23 cellular contexts compared by ENCODE assay signal in genomic region chr16:88616736-88617135, GRCh38. TPM values are rescaled to one million over a fixed set of nuclear protein-coding genes. Genes with fewer than 3 reads are reported as not detected.
DNase-seq lines count a peak whose midpoint lies in the region; ATAC-seq and TF ChIP-seq lines count a peak whose summit lies in the region.
"Had no signal": no experiment of that assay in that cellular context is flagged by ENCODE, and none has a peak within 500 bp of the region (broad histone marks: within the 10 kb centered on the region; RNA-seq: fewer than 3 reads in every experiment).

No MANE protein-coding gene starts in this region.

- H3K9me3 Mint-ChIP-seq in activated naive CD4-positive, alpha-beta T cell treated with anti-CD3 and anti-CD28 coated beads, Interleukin-2, amount 10 ng/mL, durations not matched to agents 7 days and 5 days, result no peaks in the 10 kb centered on the region
- H3K9me3 Mint-ChIP-seq in activated naive CD4-positive, alpha-beta T cell treated with anti-CD3 and anti-CD28 coated beads for 36 hours, result no peaks in the 10 kb centered on the region
- H3K9me3 Mint-ChIP-seq in stimulated activated effector memory CD8-positive, alpha-beta T cell treated with anti-CD3 and anti-CD28 coated beads, Interleukin-12 subunit alpha, Interleukin-12 subunit beta, amount 100 ng/mL, for 72 hours, result no peaks in the 10 kb centered on the region
- H3K9me3 Mint-ChIP-seq: memory B cell had no signal

- H3K4me3 ChIP-seq in HUES48 (ENCODE audit: low read depth, low read length) (no peak overlapping the region), osteoblast (ENCODE audit: insufficient read depth, low read length) (no peak overlapping the region), vagina (no peak overlapping the region)
- H3K4me3 ChIP-seq: upper lobe of left lung had no signal

- H3K36me3 Mint-ChIP-seq in activated naive CD4-positive, alpha-beta T cell treated with anti-CD3 and anti-CD28 coated beads, Interleukin-2, amount 10 ng/mL, durations not matched to agents 7 days and 5 days, result peaks cover 32% of the 10 kb centered on the region
- H3K36me3 Mint-ChIP-seq in activated naive CD4-positive, alpha-beta T cell treated with anti-CD3 and anti-CD28 coated beads for 36 hours (ENCODE audit: low read depth), result peaks cover 15% of the 10 kb centered on the region
- peaks cover 79% of the 10 kb centered on the region for H3K36me3 Mint-ChIP-seq in stimulated activated effector memory CD8-positive, alpha-beta T cell treated with anti-CD3 and anti-CD28 coated beads, Interleukin-12 subunit alpha, Interleukin-12 subunit beta, amount 100 ng/mL, for 72 hours

- H3K36me3 ChIP-seq in HUES48 (ENCODE audit: control insufficient read depth, insufficient read depth, low read length) (peaks cover 32% of the 10 kb centered on the region), osteoblast (ENCODE audit: insufficient read depth, low read length) (peaks cover 1% of the 10 kb centered on the region), vagina (no peaks in the 10 kb centered on the region)

- peaks cover 24% of the 10 kb centered on the region for H3K4me1 Mint-ChIP-seq in activated naive CD4-positive, alpha-beta T cell treated with anti-CD3 and anti-CD28 coated beads, Interleukin-2, amount 10 ng/mL, durations not matched to agents 7 days and 5 days
- peaks cover 10% of the 10 kb centered on the region for H3K4me1 Mint-ChIP-seq in activated naive CD4-positive, alpha-beta T cell treated with anti-CD3 and anti-CD28 coated beads for 36 hours (ENCODE audit: low read depth)
- peaks cover 62% of the 10 kb centered on the region for H3K4me1 Mint-ChIP-seq in stimulated activated effector memory CD8-positive, alpha-beta T cell treated with anti-CD3 and anti-CD28 coated beads, Interleukin-12 subunit alpha, Interleukin-12 subunit beta, amount 100 ng/mL, for 72 hours

- H3K27me3 Mint-ChIP-seq in activated naive CD4-positive, alpha-beta T cell treated with anti-CD3 and anti-CD28 coated beads, Interleukin-2, amount 10 ng/mL, durations not matched to agents 7 days and 5 days, result no peaks in the 10 kb centered on the region
- no peaks in the 10 kb centered on the region for H3K27me3 Mint-ChIP-seq in activated naive CD4-positive, alpha-beta T cell treated with anti-CD3 and anti-CD28 coated beads for 36 hours (ENCODE audit: low read depth)
- H3K27me3 Mint-ChIP-seq: memory B cell had no signal

- H3K9me3 ChIP-seq in HUES48 (ENCODE audit: control insufficient read depth, insufficient read depth, low read length) (no peaks in the 10 kb centered on the region), osteoblast (ENCODE audit: low read depth, low read length) (no peaks in the 10 kb centered on the region), vagina (no peaks in the 10 kb centered on the region)
- H3K9me3 ChIP-seq: upper lobe of left lung had no signal

- no peak for DNase-seq in activated naive CD4-positive, alpha-beta T cell treated with anti-CD3 and anti-CD28 coated beads, Interleukin-2, amount 10 ng/mL, durations not matched to agents 7 days and 5 days
- no peak for DNase-seq in activated naive CD4-positive, alpha-beta T cell treated with anti-CD3 and anti-CD28 coated beads for 36 hours
- DNase-seq in left colon (no peak), osteoblast (ENCODE audit: insufficient read length, low spot score, missing footprints) (no peak), vagina (ENCODE audit: extremely low spot score in 2 of 2) (no peak)
- DNase-seq in stimulated activated effector memory CD8-positive, alpha-beta T cell treated with anti-CD3 and anti-CD28 coated beads, Interleukin-12 subunit alpha, Interleukin-12 subunit beta, amount 100 ng/mL, for 72 hours (ENCODE audit: low spot score in 2 of 2), result no peak
- DNase-seq: activated CD8-positive, alpha-beta memory T cell treated with anti-CD3 and anti-CD28 coated beads, Interleukin-2, amount 50 U/mL, for 4 hours; activated naive CD4-positive, alpha-beta T cell treated with anti-CD3 and anti-CD28 coated beads, Interleukin-2, amount 50 U/mL, for 16 hours; hypothalamus; kidney; right cardiac atrium; stimulated activated naive CD4-positive, alpha-beta T cell; T-helper 9 cell had no signal

- H3K4me2 ChIP-seq in osteoblast (ENCODE audit: insufficient read depth, low read length), result no peak overlapping the region

- H3K27ac Mint-ChIP-seq in activated naive CD4-positive, alpha-beta T cell treated with anti-CD3 and anti-CD28 coated beads, Interleukin-2, amount 10 ng/mL, durations not matched to agents 7 days and 5 days, result peak overlapping the region; percentile 9
- no peak overlapping the region for H3K27ac Mint-ChIP-seq in activated naive CD4-positive, alpha-beta T cell treated with anti-CD3 and anti-CD28 coated beads for 36 hours
- peak overlapping the region; percentile 93 for H3K27ac Mint-ChIP-seq in stimulated activated effector memory CD8-positive, alpha-beta T cell treated with anti-CD3 and anti-CD28 coated beads, Interleukin-12 subunit alpha, Interleukin-12 subunit beta, amount 100 ng/mL, for 72 hours
- H3K27ac Mint-ChIP-seq: memory B cell had no signal

- intact Hi-C loops in activated naive CD4-positive, alpha-beta T cell treated with anti-CD3 and anti-CD28 coated beads for 36 hours (cut with micrococcal nuclease), result no loop called here
- intact Hi-C loops in left colon (cut with DNase I, micrococcal nuclease), result no loop called here
- intact Hi-C loops in vagina (cut with DNase I), result no loop called here

- peaks cover 50% of the 10 kb centered on the region for H3K79me2 ChIP-seq in osteoblast (ENCODE audit: insufficient read depth, low read length)

- TF ChIP-seq CTCF in osteoblast (IDR thresholded peaks at IDR 0.05; ENCODE audit: extremely low read depth, low read depth, low read length), result no peak
- no peak for TF ChIP-seq CTCF in vagina (IDR thresholded peaks at IDR 0.05)

- no peak overlapping the region for H3K4me3 Mint-ChIP-seq in activated naive CD4-positive, alpha-beta T cell treated with anti-CD3 and anti-CD28 coated beads, Interleukin-2, amount 10 ng/mL, durations not matched to agents 7 days and 5 days
- no peak overlapping the region for H3K4me3 Mint-ChIP-seq in activated naive CD4-positive, alpha-beta T cell treated with anti-CD3 and anti-CD28 coated beads for 36 hours
- no peak overlapping the region for H3K4me3 Mint-ChIP-seq in stimulated activated effector memory CD8-positive, alpha-beta T cell treated with anti-CD3 and anti-CD28 coated beads, Interleukin-12 subunit alpha, Interleukin-12 subunit beta, amount 100 ng/mL, for 72 hours
- H3K4me3 Mint-ChIP-seq: memory B cell had no signal

- CTCF ChIA-PET in activated naive CD4-positive, alpha-beta T cell treated with anti-CD3 and anti-CD28 coated beads, Interleukin-2, amount 10 ng/mL, durations not matched to agents 7 days and 5 days (lab: Charles Lee), result no interaction called here
- CTCF ChIA-PET in activated naive CD4-positive, alpha-beta T cell treated with anti-CD3 and anti-CD28 coated beads for 36 hours (lab: Charles Lee), result no interaction called here

- peaks cover 35% of the 10 kb centered on the region for H4K20me1 ChIP-seq in osteoblast (ENCODE audit: insufficient read depth, low read length)

- TF ChIP-seq POLR2A in vagina (IDR thresholded peaks at IDR 0.05), result no peak

- peak; percentile 1 for ATAC-seq in left colon
- no peak for ATAC-seq in stimulated activated effector memory CD8-positive, alpha-beta T cell treated with anti-CD3 and anti-CD28 coated beads, Interleukin-12 subunit alpha, Interleukin-12 subunit beta, amount 100 ng/mL, for 72 hours
- ATAC-seq in HG02642 (IDR thresholded peaks at IDR 0.05; ENCODE audit: poor library complexity, unreplicated experiment), result no peak
- ATAC-seq: activated CD4-positive, CD25-positive, alpha-beta regulatory T cell treated with anti-CD3 and anti-CD28 coated beads, Interleukin-2, amount 50 U/mL, for 24 hours; Panc1 had no signal

- H3K9ac ChIP-seq in HUES48 (ENCODE audit: low read depth, low read length), result no peak overlapping the region; the same call in 1 of the 2 replicates

- no peaks in the 10 kb centered on the region for H3K27me3 ChIP-seq in HUES48 (ENCODE audit: control insufficient read depth, insufficient read depth, low read length)
- no peaks in the 10 kb centered on the region for H3K27me3 ChIP-seq in osteoblast (ENCODE audit: insufficient read depth, low read length)
- H3K27me3 ChIP-seq in vagina, result no peaks in the 10 kb centered on the region
- H3K27me3 ChIP-seq: foreskin keratinocyte, upper lobe of left lung had no signal

- H3K4me1 ChIP-seq in HUES48 (ENCODE audit: control insufficient read depth, insufficient read depth, low read length) (no peaks in the 10 kb centered on the region; the same call in 1 of the 2 replicates), osteoblast (ENCODE audit: insufficient read depth, low read length) (no peaks in the 10 kb centered on the region), vagina (peaks cover 4% of the 10 kb centered on the region)
- H3K4me1 ChIP-seq: foreskin keratinocyte had no signal

- H2AFZ ChIP-seq in osteoblast (ENCODE audit: low read length), result no peak overlapping the region

- H3K27ac ChIP-seq in HUES48 (ENCODE audit: low read depth, low read length) (peak overlapping the region; percentile 35), osteoblast (ENCODE audit: low read depth, low read length) (no peak overlapping the region), vagina (no peak overlapping the region)
- H3K27ac ChIP-seq: epithelial cell of prostate, foreskin keratinocyte had no signal

RNA-seq across cellular contexts. Expression of gene IL17C, which starts 21.6 kb away (rescaled TPM):
- not detected for total RNA-seq in activated naive CD4-positive, alpha-beta T cell treated with anti-CD3 and anti-CD28 coated beads for 36 hours
- total RNA-seq in left colon (not detected), osteoblast (under 0.01 and 0.29 TPM in 2 replicates), vagina (not detected)
- total RNA-seq: foreskin keratinocyte, G401, kidney, LHCN-M2, right cardiac atrium had no signal

RNA-seq across cellular contexts. Expression of gene CYBA, which starts 34.1 kb away (rescaled TPM):
- 100 to 1,000 TPM; 167 to 180 TPM for total RNA-seq in activated naive CD4-positive, alpha-beta T cell treated with anti-CD3 and anti-CD28 coated beads for 36 hours
- total RNA-seq in left colon (100 to 1,000 TPM; 277 to 382 TPM), osteoblast (144 and 250 TPM in 2 replicates), vagina (188 TPM)

RNA-seq across cellular contexts. Expression of gene MVD, which starts 46.2 kb away (rescaled TPM):
- total RNA-seq in activated naive CD4-positive, alpha-beta T cell treated with anti-CD3 and anti-CD28 coated beads for 36 hours, result 10 to 100 TPM; 90.5 to 96.8 TPM
- total RNA-seq in left colon (100 to 1,000 TPM in 1 of 2 donors, 10 to 100 TPM in 1; 74.3 to 191 TPM), osteoblast (67.3 and 73.1 TPM in 2 replicates), vagina (33.1 TPM)

RNA-seq across cellular contexts. Expression of gene ZC3H18, which starts 46.5 kb away (rescaled TPM):
- 10 to 100 TPM; 55.8 to 58.5 TPM for total RNA-seq in activated naive CD4-positive, alpha-beta T cell treated with anti-CD3 and anti-CD28 coated beads for 36 hours
- total RNA-seq in left colon (10 to 100 TPM; 32.6 to 43.7 TPM), osteoblast (10.6 and 10.9 TPM in 2 replicates), vagina (18.4 TPM)
